33 cellular contexts compared by ENCODE assay signal in the genomic region with DNA sequence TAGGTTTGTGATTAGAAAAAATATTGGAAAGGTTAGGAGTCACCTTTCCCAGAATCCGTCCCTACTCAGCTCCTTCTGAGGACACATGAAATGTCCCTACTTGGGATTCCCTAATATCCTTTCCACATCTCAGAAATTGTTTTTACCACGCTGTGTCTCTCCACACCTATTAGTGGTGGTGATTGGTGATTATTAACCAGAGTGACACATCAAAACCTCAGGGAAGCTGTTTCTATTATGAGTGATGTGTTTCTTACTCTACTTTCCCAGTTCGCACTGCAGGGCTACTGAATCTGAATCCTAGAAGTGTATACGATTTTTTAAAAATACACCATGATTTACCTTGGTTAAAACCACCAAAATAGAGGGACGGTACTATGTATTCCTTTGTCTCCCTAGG.
"Had no signal": no experiment of that assay in that cellular context is flagged by ENCODE, and none has a peak within 500 bp of the region (broad histone marks: within the 10 kb centered on the region; RNA-seq: fewer than 3 reads in every experiment).

No MANE protein-coding gene starts in this region.

- H3K4me1 Mint-ChIP-seq: activated B cell treated with CpG ODN at 0.5 μM for 24 hours, T-cell, T-helper 17 cell had no signal

- ATAC-seq: activated naive CD4-positive, alpha-beta T cell treated with anti-CD3 and anti-CD28 coated beads, Interleukin-2, amount 50 U/mL, for 72 hours; activated T-cell treated with anti-CD3 and anti-CD28 coated beads, Interleukin-2, amount 50 U/mL, for 4 hours; body of pancreas; Panc1; T-cell; T-helper 17 cell had no signal

- H3K4me3 ChIP-seq: adrenal gland, body of pancreas, breast epithelium, MG63, SJSA1 had no signal

- H3K27me3 Mint-ChIP-seq: activated B cell treated with CpG ODN at 0.5 μM for 24 hours, T-helper 17 cell had no signal

- DNase-seq: activated B cell treated with CpG ODN at 0.5 μM for 24 hours; activated CD4-positive, alpha-beta memory T cell treated with anti-CD3 and anti-CD28 coated beads for 36 hours; activated CD4-positive, alpha-beta T cell treated with anti-CD3 and anti-CD28 coated beads for 4 hours; activated CD4-positive, alpha-beta T cell treated with anti-CD3 and anti-CD28 coated beads, Interleukin-2, amount 50 U/mL, for 1 hour; activated CD4-positive, CD25-positive, alpha-beta regulatory T cell treated with anti-CD3 and anti-CD28 coated beads, Interleukin-2, amount 50 U/mL, for 72 hours; activated CD8-positive, alpha-beta memory T cell treated with anti-CD3 and anti-CD28 coated beads, Interleukin-2, amount 50 U/mL, for 4 hours; activated gamma-delta T cell treated with Interleukin-2 at 50 U/mL for 16 hours; activated naive CD4-positive, alpha-beta T cell treated with anti-CD3 and anti-CD28 coated beads for 36 hours; activated T-cell treated with anti-CD3 and anti-CD28 coated beads for 4 hours; activated T-cell treated with anti-CD3 and anti-CD28 coated beads, Interleukin-2, amount 50 U/mL, for 4 hours; adrenal gland; body of pancreas; Kasumi-1; KG1; MG63; NCI-H1048; NCI-H1105 treated with DMSO at 0.1 percent for 48 hours; NCI-H1436; NCI-H1694; NCI-H1930; NCI-H345; NCI-H524 treated with DMSO at 0.1 percent for 48 hours; RPMI8226; SHP77 treated with DMSO at 0.1 percent for 48 hours; SK-N-SH; T-cell; T-helper 17 cell; T-helper 9 cell had no signal

- H3K9me3 Mint-ChIP-seq: activated CD4-positive, alpha-beta memory T cell treated with anti-CD3 and anti-CD28 coated beads for 36 hours; activated naive CD4-positive, alpha-beta T cell treated with anti-CD3 and anti-CD28 coated beads for 36 hours; activated naive CD4-positive, alpha-beta T cell treated with anti-CD3 and anti-CD28 coated beads, Interleukin-2, amount 50 U/mL, for 72 hours; activated T-cell treated with anti-CD3 and anti-CD28 coated beads, Interleukin-2, amount 50 U/mL, for 4 hours; activated T-helper 1 cell treated with anti-CD3 and anti-CD28 coated beads, Interleukin-12 subunit alpha, Interleukin-12 subunit beta, Interleukin-2, Interleukin-4 antibody, amounts not matched to agents 30 ng/mL and 10 ng/mL and 1 ng/mL, durations not matched to agents 14 hours and 24 hours and 36 hours had no signal

- H3K27ac Mint-ChIP-seq: activated B cell treated with CpG ODN at 0.5 μM for 24 hours; activated CD4-positive, alpha-beta memory T cell treated with anti-CD3 and anti-CD28 coated beads for 36 hours; activated naive CD4-positive, alpha-beta T cell treated with anti-CD3 and anti-CD28 coated beads for 36 hours; activated naive CD4-positive, alpha-beta T cell treated with anti-CD3 and anti-CD28 coated beads, Interleukin-2, amount 50 U/mL, for 72 hours; activated T-helper 1 cell treated with anti-CD3 and anti-CD28 coated beads, Interleukin-12 subunit alpha, Interleukin-12 subunit beta, Interleukin-2, Interleukin-4 antibody, amounts not matched to agents 30 ng/mL and 10 ng/mL and 1 ng/mL, durations not matched to agents 14 hours and 24 hours and 36 hours; T-cell; T-helper 17 cell had no signal

- H3K4me3 Mint-ChIP-seq: activated B cell treated with CpG ODN at 0.5 μM for 24 hours; activated CD4-positive, alpha-beta memory T cell treated with anti-CD3 and anti-CD28 coated beads for 36 hours; activated naive CD4-positive, alpha-beta T cell treated with anti-CD3 and anti-CD28 coated beads for 36 hours; activated T-cell treated with anti-CD3 and anti-CD28 coated beads, Interleukin-2, amount 50 U/mL, for 4 hours; activated T-helper 1 cell treated with anti-CD3 and anti-CD28 coated beads, Interleukin-12 subunit alpha, Interleukin-12 subunit beta, Interleukin-2, Interleukin-4 antibody, amounts not matched to agents 30 ng/mL and 10 ng/mL and 1 ng/mL, durations not matched to agents 14 hours and 24 hours and 36 hours; T-cell; T-helper 17 cell had no signal

- H3K36me3 Mint-ChIP-seq: activated CD4-positive, alpha-beta memory T cell treated with anti-CD3 and anti-CD28 coated beads for 36 hours; activated naive CD4-positive, alpha-beta T cell treated with anti-CD3 and anti-CD28 coated beads, Interleukin-2, amount 50 U/mL, for 72 hours; T-cell had no signal
